ENCODE assay signal across 14 cellular contexts in the genomic region with DNA sequence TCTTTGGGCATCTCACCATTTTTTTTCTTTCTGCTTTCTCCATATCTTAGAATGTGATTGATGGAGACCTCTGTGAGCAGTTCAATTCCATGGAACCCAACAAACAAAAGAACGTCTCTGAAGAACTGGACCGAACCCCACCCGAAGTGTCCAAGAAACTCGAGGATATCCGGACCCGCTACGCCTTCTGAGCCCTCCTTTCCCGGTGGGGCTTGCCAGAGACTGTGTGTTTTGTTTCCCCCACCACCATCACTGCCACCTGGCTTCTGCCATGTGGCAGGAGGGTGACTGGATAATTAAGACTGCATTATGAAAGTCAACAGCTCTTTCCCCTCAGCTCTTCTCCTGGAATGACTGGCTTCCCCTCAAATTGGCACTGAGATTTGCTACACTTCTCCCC. TPM values are rescaled to one million over a fixed set of nuclear protein-coding genes. Genes with fewer than 3 reads are reported as not detected.
DNase-seq lines count a peak whose midpoint lies in the region; ATAC-seq, FAIRE-seq and TF ChIP-seq lines count a peak whose summit lies in the region.
"Had no signal": no experiment of that assay in that cellular context is flagged by ENCODE, and none has a peak within 500 bp of the region (broad histone marks: within the 10 kb centered on the region; RNA-seq: fewer than 3 reads in every experiment).

No MANE protein-coding gene starts in this region.

- no peaks in the 10 kb centered on the region for H3K9me1 ChIP-seq in K562 (ENCODE audit: control insufficient read depth, insufficient read depth, low read length)

- POLR2A ChIA-PET in K562 (lab: Yijun Ruan, JAX), result interaction anchor here (1.1 kb wide), 1 partner anchor 13 kb away, joined by 3 read pairs; no protein-coding TSS in a partner anchor

- H3K27ac ChIP-seq in ACC112 (ENCODE audit: low read depth, low read length) (peak overlapping the region; percentile 77), K562 (ENCODE audit: extremely low read depth, low read depth, low read length) (no peak overlapping the region)

- H3K27me3 Mint-ChIP-seq in HFFc6 (ENCODE audit: insufficient read depth) (no peaks in the 10 kb centered on the region; the same call in 1 of the 2 replicates), nephron (ENCODE audit: low read depth) (no peaks in the 10 kb centered on the region)

- no peak overlapping the region for H3K9ac ChIP-seq in K562 (ENCODE audit: insufficient read depth in 1 of 2, low read depth in 2 of 2, low read length in 2 of 2)

- intact Hi-C loops in K562 (cut with micrococcal nuclease), result loop anchor here (5.0 kb wide), 1 partner anchor 34 kb away; no protein-coding TSS in a partner anchor

- CTCF ChIA-PET in K562 (lab: Yijun Ruan, JAX; ENCODE audit: low intra/inter-chr PET ratio), result no interaction called here

- H3K36me3 ChIP-seq in ACC112 (ENCODE audit: insufficient read depth, low read length) (peaks cover 38% of the 10 kb centered on the region), K562 (ENCODE audit: control insufficient read depth, insufficient read depth, low read length) (peaks cover 82% of the 10 kb centered on the region)

- in situ Hi-C loops in K562 (cut with MboI), result no loop called here

- WGBS in K562 (ENCODE audit: insufficient coverage, low coverage, missing lambda C conversion rate), result 95% methylated on average over 8 of the region's 8 CpGs

- H4K20me1 ChIP-seq in K562 (replicated peaks; ENCODE audit: control insufficient read depth, insufficient read depth, low read length), result peaks cover 24% of the 10 kb centered on the region

- TF ChIP-seq CTCF in HFFc6 (IDR thresholded peaks at IDR 0.05) (no peak), K562 (IDR thresholded peaks at IDR 0.05 in 2 of 3, conservative IDR thresholded peaks at IDR 0.05 in 1 of 3; ENCODE audit: insufficient read depth in 2 of 3, low read depth in 1 of 3, low read length in 3 of 3) (no peak), nephron (IDR thresholded peaks at IDR 0.05; ENCODE audit: unreplicated experiment in 3 of 3) (no peak), D721Med (IDR thresholded peaks at IDR 0.05; ENCODE audit: insufficient read depth, missing control alignments) (no peak)

- H3K4me1 Mint-ChIP-seq in HFFc6 (ENCODE audit: low read depth), result peaks cover 60% of the 10 kb centered on the region
- H3K4me1 Mint-ChIP-seq in nephron, result peaks cover 36% of the 10 kb centered on the region

- H3K27me3 ChIP-seq in ACC112 (ENCODE audit: insufficient read depth, low read length) (no peaks in the 10 kb centered on the region), K562 (ENCODE audit: control insufficient read depth in 2 of 2, insufficient read depth in 2 of 2, low read length in 2 of 2) (no peaks in the 10 kb centered on the region)
- H3K27me3 ChIP-seq: BE2C, thyroid gland had no signal

- H3K4me2 ChIP-seq in K562 (ENCODE audit: insufficient read depth, low read length), result no peak overlapping the region

- no peak for FAIRE-seq in K562 (lab: Jason Lieb, UNC)
- no peak for FAIRE-seq in D721Med (lab: Jason Lieb, UNC)

- H3K9me3 Mint-ChIP-seq in HFFc6, result no peaks in the 10 kb centered on the region
- no peaks in the 10 kb centered on the region for H3K9me3 Mint-ChIP-seq in nephron

- no peak overlapping the region for H2AFZ ChIP-seq in ACC112 (ENCODE audit: low read length, unreplicated experiment)
- H2AFZ ChIP-seq in K562 (ENCODE audit: low read depth, low read length), result no peak overlapping the region

- BruUV-seq in K562 (replicated peaks; lab: Mats Ljungman, UMichigan), result TSS peak; percentile 23

- H3K4me3 Mint-ChIP-seq in HFFc6 (no peak overlapping the region), nephron (no peak overlapping the region)

- no peak for TF ChIP-seq EP300 in K562 (IDR thresholded peaks at IDR 0.05; ENCODE audit: low read length)

- H3K79me2 ChIP-seq in ACC112 (ENCODE audit: control insufficient read depth, insufficient read depth, low read length, unreplicated experiment) (peaks cover 5% of the 10 kb centered on the region), K562 (ENCODE audit: control insufficient read depth, insufficient read depth, low read length) (no peaks in the 10 kb centered on the region)

- no peak overlapping the region for H3K4me3 ChIP-seq in ACC112 (ENCODE audit: low read depth, low read length)
- no peak overlapping the region for H3K4me3 ChIP-seq in K562
- H3K4me3 ChIP-seq: thyroid gland had no signal

- peaks cover 72% of the 10 kb centered on the region for H3K4me1 ChIP-seq in ACC112 (ENCODE audit: control insufficient read depth, insufficient read depth, low read length, unreplicated experiment)
- H3K4me1 ChIP-seq in K562 (replicated peaks in 1 of 2; ENCODE audit: control insufficient read depth in 2 of 2, insufficient read depth in 2 of 2, low read length in 2 of 2), result no peaks in the 10 kb centered on the region; a peak in 1 of 5 replicates
- H3K4me1 ChIP-seq: BE2C had no signal

- no peak for TF ChIP-seq POLR2A in K562 (conservative IDR thresholded peaks at IDR 0.05)

- H3K9me3 ChIP-seq in K562 (replicated peaks; ENCODE audit: control insufficient read depth, insufficient read depth, low read depth, low read length), result no peaks in the 10 kb centered on the region
- H3K9me3 ChIP-seq: BE2C, thyroid gland had no signal

- TF ChIP-seq RAD21 in K562 (CRISPR knock-in tag; conservative IDR thresholded peaks at IDR 0.05 in 1 of 2, IDR thresholded peaks at IDR 0.05 in 1 of 2), result no peak

- no peak for ATAC-seq in K562

- peak overlapping the region; percentile 79 for H3K27ac Mint-ChIP-seq in HFFc6
- peak overlapping the region; percentile 93 to 97 (median 93) for H3K27ac Mint-ChIP-seq in nephron

- peaks cover 52% of the 10 kb centered on the region for H3K36me3 Mint-ChIP-seq in HFFc6 (ENCODE audit: low read depth)
- peaks cover 70% of the 10 kb centered on the region for H3K36me3 Mint-ChIP-seq in nephron (ENCODE audit: low read depth)

- DNase-seq in HFFc6, result no peak
- no peak for DNase-seq in K562 (ENCODE audit: extremely low read depth in 1 of 4, low spot score in 3 of 4)
- DNase-seq in cerebellar nuclear complex (lab: John Stamatoyannopoulos, UW), result no peak
- no peak for DNase-seq in NCI-H1048 (lab: John Stamatoyannopoulos, UW)
- DNase-seq in NCI-H510A treated with DMSO at 0.1 percent for 48 hours (lab: John Stamatoyannopoulos, UW), result no peak
- no peak for DNase-seq in D721Med (ENCODE audit: insufficient read length, low spot score)
- DNase-seq: amniotic stem cell; BE2C; DND-41; SIG-M5; stimulated activated CD4-positive, alpha-beta T cell treated with anti-CD3 and anti-CD28 coated beads, Interleukin-12 subunit alpha, Interleukin-12 subunit beta, amount 100 ng/mL, for 4 hours; thyroid gland had no signal

TF ChIP-seq in K562, 482 proteins besides CTCF, POLR2A, EP300 and RAD21:
- TF ChIP-seq MAFG (tag; conservative IDR thresholded peaks at IDR 0.05), result no peak

RNA-seq across cellular contexts. Expression of gene SF3B3, which starts 48.0 kb away (rescaled TPM):
- total RNA-seq in HFFc6 (2021; fragmentation: NEBNext Ultra II Directional; extraction: Animal tissue kit (Norgen Biotek cat#: 25700)), result 100 to 1,000 TPM; 289 to 358 (median 312) TPM
- 616 and 628 TPM in 2 replicates for total RNA-seq in K562 (2011; cell fraction: chromatin; rRNA removed; ENCODE audit: low replicate concordance)
- total RNA-seq in K562 (2011; cell fraction: nucleolus; rRNA removed), result 207 and 261 TPM in 2 replicates
- total RNA-seq in K562 (2011; cell fraction: nucleoplasm; rRNA removed), result 272 and 275 TPM in 2 replicates
- total RNA-seq in K562 (2014; rRNA removed) (98.9 and 208 TPM in 2 replicates), K562 (2014; rRNA removed; fragmentation: Illumina TruSeq; extraction: Trizol) (221 and 275 TPM in 2 replicates), K562 (2015; rRNA removed; fragmentation: Illumina TruSeq; extraction: Trizol) (252 and 265 TPM in 2 replicates), K562 (2021) (513 and 546 TPM in 2 replicates)
- polyA plus RNA-seq in K562 (2011; rRNA removed) (172 and 248 TPM in 2 replicates), K562 (2014; fragmentation: Illumina TruSeq; extraction: Trizol) (349 and 430 TPM in 2 replicates), K562 (2014; fragmentation: Nextera tagmentation; extraction: Ambion mirVana) (100 to 1,000 TPM; 209 to 414 TPM), K562 (2014; rRNA removed) (103 and 105 TPM in 2 replicates)
- polyA plus RNA-seq in K562 (2011; cell fraction: cytosol; rRNA removed), result 249 and 266 TPM in 2 replicates
- 317 and 410 TPM in 2 replicates for polyA plus RNA-seq in K562 (2011; cell fraction: nucleus; rRNA removed)
- 179 and 231 TPM in 2 replicates for polyA plus RNA-seq in K562 (2012)
- polyA minus RNA-seq in K562 (2011; rRNA and poly(A)+ RNA removed), result 327 and 380 TPM in 2 replicates
- 234 and 252 TPM in 2 replicates for polyA minus RNA-seq in K562 (2011; cell fraction: cytosol; rRNA and poly(A)+ RNA removed)
- 101 and 174 TPM in 2 replicates for polyA minus RNA-seq in K562 (2011; cell fraction: nucleus; rRNA and poly(A)+ RNA removed)

RNA-seq across cellular contexts. Expression of gene COG4, which starts 48.3 kb away (rescaled TPM):
- 10 to 100 TPM; 70.2 to 91.7 (median 80.2) TPM for total RNA-seq in HFFc6 (2021; fragmentation: NEBNext Ultra II Directional; extraction: Animal tissue kit (Norgen Biotek cat#: 25700))
- 128 and 175 TPM in 2 replicates for total RNA-seq in K562 (2011; cell fraction: chromatin; rRNA removed; ENCODE audit: low replicate concordance)
- total RNA-seq in K562 (2011; cell fraction: nucleolus; rRNA removed), result 70.0 and 73.4 TPM in 2 replicates
- 87.9 and 95.3 TPM in 2 replicates for total RNA-seq in K562 (2011; cell fraction: nucleoplasm; rRNA removed)
- total RNA-seq in K562 (2014; rRNA removed), result 43.2 and 59.0 TPM in 2 replicates
- total RNA-seq in K562 (2014; rRNA removed; fragmentation: Illumina TruSeq; extraction: Trizol), result 39.5 and 44.4 TPM in 2 replicates
- total RNA-seq in K562 (2015; rRNA removed; fragmentation: Illumina TruSeq; extraction: Trizol), result 41.2 and 42.6 TPM in 2 replicates
- 66.7 and 69.8 TPM in 2 replicates for total RNA-seq in K562 (2021)
- polyA plus RNA-seq in K562 (2011; rRNA removed), result 69.2 and 73.9 TPM in 2 replicates
- 55.1 and 86.3 TPM in 2 replicates for polyA plus RNA-seq in K562 (2011; cell fraction: cytosol; rRNA removed)
- 150 and 164 TPM in 2 replicates for polyA plus RNA-seq in K562 (2011; cell fraction: nucleus; rRNA removed)
- 61.8 and 77.6 TPM in 2 replicates for polyA plus RNA-seq in K562 (2012)
- polyA plus RNA-seq in K562 (2014; fragmentation: Illumina TruSeq; extraction: Trizol), result 44.2 and 48.9 TPM in 2 replicates
- polyA plus RNA-seq in K562 (2014; fragmentation: Nextera tagmentation; extraction: Ambion mirVana), result 10 to 100 TPM; 13.7 to 37.4 TPM
- 49.1 and 55.9 TPM in 2 replicates for polyA plus RNA-seq in K562 (2014; rRNA removed)
- polyA minus RNA-seq in K562 (2011; rRNA and poly(A)+ RNA removed), result 67.7 and 72.4 TPM in 2 replicates
- polyA minus RNA-seq in K562 (2011; cell fraction: cytosol; rRNA and poly(A)+ RNA removed), result 30.7 and 31.3 TPM in 2 replicates
- 27.5 and 41.7 TPM in 2 replicates for polyA minus RNA-seq in K562 (2011; cell fraction: nucleus; rRNA and poly(A)+ RNA removed)
